In genomic region chr17:32927724-32928526, GRCh38 we compare ENCODE assay signal across 9 cellular contexts. TPM values are rescaled to one million over a fixed set of nuclear protein-coding genes. Genes with fewer than 3 reads are reported as not detected.
A peak's percentile ranks its signal among the peaks of the same experiment; 100 is the strongest.
DNase-seq lines count a peak whose midpoint lies in the region; ATAC-seq and TF ChIP-seq lines count a peak whose summit lies in the region.
"Had no signal": no experiment of that assay in that cellular context is flagged by ENCODE, and none has a peak within 500 bp of the region (broad histone marks: within the 10 kb centered on the region; RNA-seq: fewer than 3 reads in every experiment).

A gene with protein sequence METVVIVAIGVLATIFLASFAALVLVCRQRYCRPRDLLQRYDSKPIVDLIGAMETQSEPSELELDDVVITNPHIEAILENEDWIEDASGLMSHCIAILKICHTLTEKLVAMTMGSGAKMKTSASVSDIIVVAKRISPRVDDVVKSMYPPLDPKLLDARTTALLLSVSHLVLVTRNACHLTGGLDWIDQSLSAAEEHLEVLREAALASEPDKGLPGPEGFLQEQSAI (plus strand): TSS chr17:32928153. CDS start chr17:32931529, 3,376 bp downstream.

- CTCF ChIA-PET in T-cell (lab: Charles Lee) = interaction anchor here in 1 of 2 donors (0.6 to 1.0 kb wide), 2 partner anchors 70 to 74 kb away, joined by 3 read pairs; no protein-coding TSS in a partner anchor

- WGBS in upper lobe of left lung, 2 donors = 0 to 2% methylated on average over 13 to 43 of the region's 98 CpGs

- peak within 1 kb of the TSS; percentile 74 to 76 for H3K4me3 ChIP-seq in mucosa of rectum (ENCODE audit: low read length in 2 of 2)
- H3K4me3 ChIP-seq in upper lobe of left lung = peak within 1 kb of the TSS; percentile 32 to 72 (median 62)

- H3K9me3 ChIP-seq in mucosa of rectum (ENCODE audit: control insufficient read depth in 2 of 2, low read length in 2 of 2) (no peaks in the 10 kb centered on the region), upper lobe of left lung (no peaks in the 10 kb centered on the region)

- H3K36me3 Mint-ChIP-seq in T-helper 1 cell treated with Interleukin-12 subunit alpha and Interleukin-12 subunit beta and Interleukin-4 antibody, amounts not matched to agents 30 μg/mL and 1 μg/mL, for 36 hours (ENCODE audit: low read depth) = no peaks in the 10 kb centered on the region
- H3K36me3 Mint-ChIP-seq in T-cell = no peaks in the 10 kb centered on the region

- peaks cover 6 to 20% of the 10 kb centered on the region in 2 donors for H3K4me1 ChIP-seq in mucosa of rectum (ENCODE audit: control insufficient read depth in 2 of 2, insufficient read depth in 2 of 2, low read length in 2 of 2)
- H3K4me1 ChIP-seq in upper lobe of left lung = peaks cover 5 to 9% (median 9%) of the 10 kb centered on the region in 4 donors

- no peak for DNase-seq in T-helper 1 cell
- DNase-seq in T-cell = no peak
- peak; percentile 19 for DNase-seq in fibroblast of gingiva (ENCODE audit: low read depth)
- DNase-seq in upper lobe of left lung = peak in 1 of 2 donors; percentile 91
- no peak for DNase-seq in activated CD8-positive, alpha-beta memory T cell treated with anti-CD3 and anti-CD28 coated beads for 24 hours
- no peak for DNase-seq in NCI-H2107 (lab: John Stamatoyannopoulos, UW)

- H3K9ac ChIP-seq in mucosa of rectum (ENCODE audit: low read depth in 1 of 2, low read length in 2 of 2) = peak within 1 kb of the TSS; percentile 77 to 83

- H3K27me3 Mint-ChIP-seq in T-helper 1 cell treated with Interleukin-12 subunit alpha and Interleukin-12 subunit beta and Interleukin-4 antibody, amounts not matched to agents 30 μg/mL and 1 μg/mL, for 36 hours (ENCODE audit: low read depth) = peaks cover 29% of the 10 kb centered on the region
- peaks cover 39 to 46% of the 10 kb centered on the region in 2 donors for H3K27me3 Mint-ChIP-seq in T-cell

- H3K27me3 ChIP-seq in mucosa of rectum (ENCODE audit: control insufficient read depth in 2 of 2, insufficient read depth in 2 of 2, low read length in 2 of 2) (peaks cover 0 to 5% of the 10 kb centered on the region in 2 donors), upper lobe of left lung (peaks cover 0 to 10% (median 3%) of the 10 kb centered on the region in 4 donors)

- TF ChIP-seq CTCF in upper lobe of left lung (IDR thresholded peaks at IDR 0.05) = no peak

- peak within 1 kb of the TSS; percentile 53 for H3K4me3 Mint-ChIP-seq in T-helper 1 cell treated with Interleukin-12 subunit alpha and Interleukin-12 subunit beta and Interleukin-4 antibody, amounts not matched to agents 30 μg/mL and 1 μg/mL, for 36 hours
- H3K4me3 Mint-ChIP-seq in T-cell = peak within 1 kb of the TSS; percentile 45 to 65 (median 51)
- H3K4me3 Mint-ChIP-seq: dendritic cell treated with granulocyte-macrophage colony-stimulating factor and Interleukin-4, amounts not matched to agents 40 ng/mL and 50 ng/mL, for 4 days had no signal

- H3K27ac Mint-ChIP-seq in T-helper 1 cell treated with Interleukin-12 subunit alpha and Interleukin-12 subunit beta and Interleukin-4 antibody, amounts not matched to agents 30 μg/mL and 1 μg/mL, for 36 hours = no peak within 1 kb of the TSS
- H3K27ac Mint-ChIP-seq in T-cell = no peak within 1 kb of the TSS
- H3K27ac Mint-ChIP-seq: dendritic cell treated with granulocyte-macrophage colony-stimulating factor and Interleukin-4, amounts not matched to agents 40 ng/mL and 50 ng/mL, for 4 days had no signal

- POLR2A ChIA-PET in T-cell (lab: Charles Lee) = no interaction called here

- H3K27ac ChIP-seq in mucosa of rectum (ENCODE audit: low read depth in 2 of 2, low read length in 2 of 2) (peak within 1 kb of the TSS; percentile 54 to 69), upper lobe of left lung (peak within 1 kb of the TSS; percentile 46 to 82 (median 65))

- peaks cover 2% of the 10 kb centered on the region for H3K4me1 Mint-ChIP-seq in T-helper 1 cell treated with Interleukin-12 subunit alpha and Interleukin-12 subunit beta and Interleukin-4 antibody, amounts not matched to agents 30 μg/mL and 1 μg/mL, for 36 hours (ENCODE audit: low read depth)
- peaks cover 0 to 5% (median 3%) of the 10 kb centered on the region in 3 donors for H3K4me1 Mint-ChIP-seq in T-cell

- H3K9me3 Mint-ChIP-seq in T-helper 1 cell treated with Interleukin-12 subunit alpha and Interleukin-12 subunit beta and Interleukin-4 antibody, amounts not matched to agents 30 μg/mL and 1 μg/mL, for 36 hours = no peaks in the 10 kb centered on the region
- H3K9me3 Mint-ChIP-seq in T-cell = no peaks in the 10 kb centered on the region
- H3K9me3 Mint-ChIP-seq: dendritic cell treated with granulocyte-macrophage colony-stimulating factor and Interleukin-4, amounts not matched to agents 40 ng/mL and 50 ng/mL, for 4 days had no signal

- no peak for TF ChIP-seq EP300 in upper lobe of left lung (IDR thresholded peaks at IDR 0.05)

- no peak for TF ChIP-seq POLR2A in upper lobe of left lung (IDR thresholded peaks at IDR 0.05)

- peak in 1 of 4 experiments; percentile 41 for ATAC-seq in T-cell (replicated peaks in 1 of 4)
- peak; percentile 27 to 79 for ATAC-seq in upper lobe of left lung (ENCODE audit: low FRiP score in 2 of 2)

- H3K36me3 ChIP-seq in mucosa of rectum (ENCODE audit: control insufficient read depth in 2 of 2, insufficient read depth in 2 of 2, low read length in 2 of 2) (peaks cover 7 to 10% of the 10 kb centered on the region in 2 donors), upper lobe of left lung (peaks cover 0 to 3% (median 0%) of the 10 kb centered on the region in 4 donors)

RNA-seq across cellular contexts. Expression of the gene that starts here (rescaled TPM):
- under 1 TPM in 3 of 5 donors, not detected in 2; 0.26 to 0.41 (median 0.36) TPM for total RNA-seq in T-cell
- total RNA-seq in upper lobe of left lung = 100 to 1,000 TPM in 1 of 6 donors, 10 to 100 TPM in 5; 35.6 to 101 (median 58.5) TPM

Comparison
In these comparisons a context has a peak if more than half of its experiments do, and no peak if none do; other contexts are left out.
1. RNA of the gene that starts here (total RNA-seq): 35.6 to 101 TPM in upper lobe of left lung; 0.26 to 0.41 TPM in T-cell; every median in the first group is over 10 times any median in the second.